In genomic region chr4:119898211-119898610, GRCh38 we compare ENCODE assay signal across 25 cellular contexts.
DNase-seq lines count a peak whose midpoint lies in the region; ATAC-seq and TF ChIP-seq lines count a peak whose summit lies in the region.
"Had no signal": no experiment of that assay in that cellular context is flagged by ENCODE, and none has a peak within 500 bp of the region (broad histone marks: within the 10 kb centered on the region; RNA-seq: fewer than 3 reads in every experiment).

No MANE protein-coding gene starts in this region.

- H4K20me1 ChIP-seq in neural cell (ENCODE audit: insufficient read depth) = no peaks in the 10 kb centered on the region

- no peaks in the 10 kb centered on the region for H3K79me2 ChIP-seq in neural cell (replicated peaks; ENCODE audit: insufficient read depth, low read length)

- in situ Hi-C loops in KBM-7 (cut with MboI; ENCODE audit: low pct_unique_long_range_greater_than_20kb, low sequenced_read_pairs) = no loop called here

- no peaks in the 10 kb centered on the region for H3K9me2 ChIP-seq in neural cell (ENCODE audit: insufficient read depth, low read length)

- H3K9ac ChIP-seq in neural cell (ENCODE audit: low read length) = no peak overlapping the region

- H3K36me3 ChIP-seq in neural cell (ENCODE audit: insufficient read depth, low read length) = no peaks in the 10 kb centered on the region
- H3K36me3 ChIP-seq: Peyer's patch had no signal

- no peaks in the 10 kb centered on the region for H3K27me3 ChIP-seq in neural cell (ENCODE audit: insufficient read depth, low read depth, low read length)
- H3K27me3 ChIP-seq: Peyer's patch had no signal

- peak; percentile 69 for TF ChIP-seq EP300 in neural cell (conservative IDR thresholded peaks at IDR 0.05; ENCODE audit: poor library complexity, severe bottlenecking)

- no peak overlapping the region for H2AFZ ChIP-seq in neural cell (ENCODE audit: low read depth, low read length)

- no peak for TF ChIP-seq RAD21 in neural cell (conservative IDR thresholded peaks at IDR 0.05)

- H3F3A ChIP-seq in neural cell (ENCODE audit: insufficient read depth, low read length, poor library complexity, severe bottlenecking) = no peaks in the 10 kb centered on the region

- H3K4me3 ChIP-seq in neural cell (ENCODE audit: low read length) = peak overlapping the region; percentile 39
- H3K4me3 ChIP-seq: Peyer's patch had no signal

- DNase-seq in DMS 273 (lab: John Stamatoyannopoulos, UW; ENCODE audit: unreplicated experiment) (peak; percentile 11), DMS 273 treated with DMSO at 0.1 percent for 48 hours (lab: John Stamatoyannopoulos, UW) (no peak), NCI-H2171 treated with DMSO at 0.1 percent for 48 hours (lab: John Stamatoyannopoulos, UW) (peak; percentile 67), KBM-7 (no peak), HT-29 (ENCODE audit: low spot score) (no peak)
- no peak for DNase-seq in activated CD8-positive, alpha-beta memory T cell treated with anti-CD3 and anti-CD28 coated beads, Interleukin-2, amount 50 U/mL, for 4 hours
- DNase-seq: ACHN; C1 segment of cervical spinal cord; Calu3; CD8-positive, alpha-beta memory T cell; EL; GF-D8; GOT3; HCEC 1CT; Karpas-422; MV-4-11; NCI-H1105 treated with DMSO at 0.1 percent for 48 hours; NCI-H187; NCI-H2107; NCI-H226; NCI-H526 treated with DMSO at 0.1 percent for 48 hours; Peyer's patch had no signal

- TF ChIP-seq CTCF in neural cell (IDR thresholded peaks at IDR 0.05; ENCODE audit: poor library complexity, severe bottlenecking) = no peak

- no peaks in the 10 kb centered on the region for H3K9me3 ChIP-seq in neural cell (ENCODE audit: low read length)
- H3K9me3 ChIP-seq: Peyer's patch had no signal

- no peak for ATAC-seq in SK-N-SH treated with all-trans-retinoic acid at 6 μM for 48 hours

- peak overlapping the region; percentile 24 for H3K27ac ChIP-seq in neural cell (ENCODE audit: low read length)
- H3K27ac ChIP-seq: 22Rv1, Peyer's patch had no signal

- peak overlapping the region; percentile 16 for H3K4me2 ChIP-seq in neural cell (ENCODE audit: low read length)

TF ChIP-seq in SK-N-SH treated with all-trans-retinoic acid at 6 μM for 48 hours, 23 proteins besides CTCF, POLR2A, EP300 and RAD21:
- TF ChIP-seq ZNF565 (CRISPR knock-in tag; conservative IDR thresholded peaks at IDR 0.05; ENCODE audit: low read depth) (no peak), TSHZ2 (CRISPR knock-in tag; IDR thresholded peaks at IDR 0.05) (peak; percentile 76; the same call in 1 of the 2 replicates), PATZ1 (CRISPR knock-in tag; IDR thresholded peaks at IDR 0.05; ENCODE audit: borderline replicate concordance) (no peak), ARNTL (CRISPR knock-in tag; IDR thresholded peaks at IDR 0.05; ENCODE audit: borderline replicate concordance, low read depth) (no peak), TCF4 (CRISPR knock-in tag; IDR thresholded peaks at IDR 0.05; ENCODE audit: borderline replicate concordance) (peak; percentile 40; the same call in 1 of the 2 replicates), ISL1 (CRISPR knock-in tag; IDR thresholded peaks at IDR 0.05) (peak; percentile 84)
TF ChIP-seq in SK-N-SH treated with all-trans-retinoic acid at 6 μM for 48 hours: peak in this region for 3.

TF ChIP-seq in neural cell, 6 proteins besides CTCF, POLR2A, EP300 and RAD21:
- TF ChIP-seq SMC3 (conservative IDR thresholded peaks at IDR 0.05; ENCODE audit: poor library complexity) (no peak), EZH2 (IDR thresholded peaks at IDR 0.05; ENCODE audit: borderline replicate concordance, insufficient read depth, low read length, poor library complexity, severe bottlenecking) (no peak), TAF1 (IDR thresholded peaks at IDR 0.05; ENCODE audit: low read depth) (no peak), REST (IDR thresholded peaks at IDR 0.05; ENCODE audit: borderline replicate concordance) (no peak), POLR2AphosphoS5 (IDR thresholded peaks at IDR 0.05) (no peak), MXI1 (conservative IDR thresholded peaks at IDR 0.05; ENCODE audit: poor library complexity, severe bottlenecking) (no peak)

Comparison
In these comparisons a context has a peak if more than half of its experiments do, and no peak if none do; other contexts are left out.
1. DNase-seq: peak in DMS 273 (single experiment) and NCI-H2171 treated with DMSO at 0.1 percent for 48 hours (single experiment); none in DMS 273 treated with DMSO at 0.1 percent for 48 hours (single experiment), KBM-7 (single experiment), activated CD8-positive, alpha-beta memory T cell treated with anti-CD3 and anti-CD28 coated beads, Interleukin-2, amount 50 U/mL, for 4 hours (single experiment) and HT-29 (single experiment).